8 cellular contexts compared by ENCODE assay signal in the genomic region with DNA sequence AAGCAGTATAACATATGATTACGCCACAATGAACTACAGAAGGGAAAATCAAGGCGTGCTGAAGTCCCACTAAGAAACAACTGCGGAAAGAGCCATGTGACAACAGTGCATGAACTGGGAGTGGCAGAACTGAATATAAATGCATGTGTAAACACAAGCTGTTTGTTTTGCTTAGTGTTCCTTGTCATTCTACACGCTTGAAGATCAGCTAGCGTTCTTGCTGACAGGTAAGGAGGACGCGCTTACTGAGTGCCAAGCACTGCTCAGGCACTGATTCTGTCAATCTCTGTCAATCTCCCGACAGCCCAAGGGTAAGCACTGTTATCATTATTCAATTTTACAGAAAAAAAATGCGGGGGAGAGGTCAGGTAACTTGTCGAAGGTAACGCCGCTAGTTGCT. TPM values are rescaled to one million over a fixed set of nuclear protein-coding genes. Genes with fewer than 3 reads are reported as not detected.
DNase-seq lines count a peak whose midpoint lies in the region; ATAC-seq and TF ChIP-seq lines count a peak whose summit lies in the region.

No MANE protein-coding gene starts in this region.

- no CpG with 5 or more reads among the region's 12 CpGs for WGBS in neuronal stem cell (ENCODE audit: extremely low coverage in 2 of 2, insufficient read length in 2 of 2, insufficient replicate concordance in 1 of 2), 2 donors

- H3K27me3 ChIP-seq in Caco-2 (replicated peaks; ENCODE audit: control insufficient read depth, insufficient read depth, low read length) (no peaks in the 10 kb centered on the region), neuronal stem cell (ENCODE audit: control insufficient read depth in 3 of 3, insufficient read depth in 3 of 3, low read depth in 1 of 3, low read length in 3 of 3) (no peaks in the 10 kb centered on the region)

- no peaks in the 10 kb centered on the region for H3K27me3 Mint-ChIP-seq in Caco-2 (ENCODE audit: insufficient read depth, unreplicated experiment)

- POLR2A ChIA-PET in Caco-2 (lab: Charles Lee): interaction anchor here (1.0 kb wide), 2 partner anchors 31 to 802 kb away, joined by 3 to 6 read pairs; a partner anchor contains a TSS

- peak in 1 of 2 experiments; percentile 36 for DNase-seq in Caco-2
- peak; percentile 50 for DNase-seq in fibroblast of mammary gland (ENCODE audit: low read depth)
- no peak for DNase-seq in neuronal stem cell (ENCODE audit: low spot score)
- DNase-seq in GM19238 (ENCODE audit: insufficient read length, low spot score): no peak
- no peak for DNase-seq in 8988T

- H2AFZ ChIP-seq in neuronal stem cell (ENCODE audit: low read length): peak overlapping the region; percentile 82

- no peak overlapping the region for H3K18ac ChIP-seq in neuronal stem cell (ENCODE audit: low read length)

- no peak overlapping the region for H2BK12ac ChIP-seq in neuronal stem cell (ENCODE audit: low read length)

- intact Hi-C loops in Caco-2 (cut with micrococcal nuclease; ENCODE audit: unreplicated experiment): loop anchor here (1.0 to 5.0 kb wide), 2 partner anchors 31 to 851 kb away; a partner anchor contains a TSS

- H3K9me3 ChIP-seq in Caco-2 (no peaks in the 10 kb centered on the region), neuronal stem cell (replicated peaks in 1 of 2; ENCODE audit: control insufficient read depth in 2 of 2, insufficient read depth in 1 of 2, low read depth in 1 of 2, low read length in 2 of 2) (no peaks in the 10 kb centered on the region)

- no TSS peak for BruUV-seq in Caco-2 (replicated peaks; lab: Mats Ljungman, UMichigan)

- no peak overlapping the region for H2BK120ac ChIP-seq in neuronal stem cell (ENCODE audit: low read depth, low read length)

- no peak overlapping the region for H3K27ac ChIP-seq in neuronal stem cell (replicated peaks; ENCODE audit: low read length)

- H3K4me1 ChIP-seq in Caco-2: peaks cover 9% of the 10 kb centered on the region
- peaks cover 3 to 15% of the 10 kb centered on the region in 2 donors for H3K4me1 ChIP-seq in neuronal stem cell (ENCODE audit: control insufficient read depth in 2 of 2, insufficient read depth in 1 of 2, low read depth in 1 of 2, low read length in 2 of 2)

- no peak overlapping the region for H2AK5ac ChIP-seq in neuronal stem cell (ENCODE audit: low read depth, low read length)

- H3K14ac ChIP-seq in neuronal stem cell (ENCODE audit: low read length): no peak overlapping the region

- H3K36me3 Mint-ChIP-seq in Caco-2 (ENCODE audit: insufficient read depth, unreplicated experiment): peaks cover 41% of the 10 kb centered on the region

- CTCF ChIA-PET in Caco-2 (lab: Charles Lee): interaction anchor here (1.0 kb wide), 1 partner anchor 30 kb away, joined by 5 read pairs; a partner anchor contains a TSS

- H4K8ac ChIP-seq in neuronal stem cell (ENCODE audit: low read depth, low read length): no peak overlapping the region

- H3K9ac ChIP-seq in neuronal stem cell (ENCODE audit: low read depth, low read length, poor library complexity): no peak overlapping the region

- H3K4me2 ChIP-seq in neuronal stem cell (ENCODE audit: insufficient read depth, low read length, poor library complexity, severe bottlenecking): peak overlapping the region; percentile 79

- no peak overlapping the region for H2BK15ac ChIP-seq in neuronal stem cell (ENCODE audit: low read length)

- H3K27ac Mint-ChIP-seq in Caco-2 (ENCODE audit: unreplicated experiment): no peak overlapping the region

- H2BK5ac ChIP-seq in neuronal stem cell (ENCODE audit: low read length): no peak overlapping the region

- no peak overlapping the region for H3K4ac ChIP-seq in neuronal stem cell (ENCODE audit: low read length)

- ATAC-seq in GM19397 (IDR thresholded peaks at IDR 0.05; ENCODE audit: unreplicated experiment) (peak; percentile 28), HG03378 (IDR thresholded peaks at IDR 0.05; ENCODE audit: unreplicated experiment) (peak; percentile 35), SK-N-SH treated with all-trans-retinoic acid at 6 μM for 48 hours (peak; percentile 53)

- peaks cover 5% of the 10 kb centered on the region for H3K79me1 ChIP-seq in neuronal stem cell (ENCODE audit: low read depth, low read length)

- H3K23ac ChIP-seq in neuronal stem cell (ENCODE audit: low read depth, low read length, poor library complexity): no peak overlapping the region

- no peak overlapping the region for H4K91ac ChIP-seq in neuronal stem cell (ENCODE audit: low read depth, low read length, poor library complexity)

- H3K36me3 ChIP-seq in Caco-2 (ENCODE audit: control insufficient read depth, insufficient read depth, low read length) (peaks cover 1% of the 10 kb centered on the region; the same call in 1 of the 2 replicates), neuronal stem cell (replicated peaks in 1 of 2; ENCODE audit: control insufficient read depth in 2 of 2, insufficient read depth in 2 of 2, low read length in 2 of 2) (peaks cover 2 to 51% of the 10 kb centered on the region in 2 donors)

- H3K4me3 Mint-ChIP-seq in Caco-2 (ENCODE audit: unreplicated experiment): no peak overlapping the region

- H3K4me3 ChIP-seq in Caco-2 (ENCODE audit: low read depth, low read length) (peak overlapping the region; percentile 73), fibroblast of mammary gland (ENCODE audit: control insufficient read depth, low read depth, low read length) (peak overlapping the region; percentile 95), neuronal stem cell (ENCODE audit: low read length in 2 of 2) (peak overlapping the region; percentile 71 to 93)

- TF ChIP-seq CTCF in Caco-2 (IDR thresholded peaks at IDR 0.05; ENCODE audit: insufficient read depth in 1 of 2, low read depth in 1 of 2, low read length in 1 of 2, severe bottlenecking in 1 of 2, unreplicated experiment in 1 of 2) (no peak), fibroblast of mammary gland (conservative IDR thresholded peaks at IDR 0.05; ENCODE audit: control insufficient read depth, insufficient read depth, low read depth, low read length) (no peak)

- no peaks in the 10 kb centered on the region for H3K9me3 Mint-ChIP-seq in Caco-2 (ENCODE audit: unreplicated experiment)

- H3K4me1 Mint-ChIP-seq in Caco-2 (ENCODE audit: low read depth, unreplicated experiment): peaks cover 8% of the 10 kb centered on the region

TF ChIP-seq in SK-N-SH treated with all-trans-retinoic acid at 6 μM for 48 hours, 23 proteins besides CTCF, POLR2A, EP300 and RAD21:
- TF ChIP-seq ZC3H10 (CRISPR knock-in tag; IDR thresholded peaks at IDR 0.05) (no peak), TCF4 (CRISPR knock-in tag; IDR thresholded peaks at IDR 0.05; ENCODE audit: borderline replicate concordance) (no peak), SNAI2 (CRISPR knock-in tag; IDR thresholded peaks at IDR 0.05) (no peak), TOX (CRISPR knock-in tag; IDR thresholded peaks at IDR 0.05; ENCODE audit: borderline replicate concordance) (no peak), ARNTL (CRISPR knock-in tag; IDR thresholded peaks at IDR 0.05; ENCODE audit: borderline replicate concordance, low read depth) (no peak), BACH2 (CRISPR knock-in tag; IDR thresholded peaks at IDR 0.05; ENCODE audit: borderline replicate concordance) (no peak), ZNF8 (CRISPR knock-in tag; IDR thresholded peaks at IDR 0.05) (no peak), CSDC2 (CRISPR knock-in tag; IDR thresholded peaks at IDR 0.05) (no peak), PPARA (CRISPR knock-in tag; IDR thresholded peaks at IDR 0.05; ENCODE audit: borderline replicate concordance) (no peak), ISL1 (CRISPR knock-in tag; IDR thresholded peaks at IDR 0.05) (no peak)

RNA-seq across cellular contexts. Expression of a gene that starts 0.5 kb away (rescaled TPM):
- total RNA-seq in Caco-2 (2022): 20.8 and 23.7 TPM in 2 replicates
- 24.3 TPM for polyA plus RNA-seq in neuronal stem cell (2013, experiment 1 of 2)
- 25.0 TPM for polyA plus RNA-seq in neuronal stem cell (2013, experiment 2 of 2)

RNA-seq across cellular contexts. Expression of a gene that starts 0.6 kb away (rescaled TPM):
- 234 and 235 TPM in 2 replicates for total RNA-seq in Caco-2 (2022)
- 260 TPM for polyA plus RNA-seq in neuronal stem cell (2013, experiment 1 of 2)
- polyA plus RNA-seq in neuronal stem cell (2013, experiment 2 of 2): 249 TPM

RNA-seq across cellular contexts. Expression of a gene that starts 30.8 kb away (rescaled TPM):
- total RNA-seq in Caco-2 (2022): 73.0 and 74.4 TPM in 2 replicates
- 48.6 TPM for polyA plus RNA-seq in neuronal stem cell (2013, experiment 1 of 2)
- polyA plus RNA-seq in neuronal stem cell (2013, experiment 2 of 2): 49.0 TPM
